13 cellular contexts compared by ENCODE assay signal in genomic region chr2:198008230-198008629, GRCh38.
"Had no signal": no experiment of that assay in that cellular context is flagged by ENCODE, and none has a peak within 500 bp of the region (broad histone marks: within the 10 kb centered on the region; RNA-seq: fewer than 3 reads in every experiment).

No MANE protein-coding gene starts in this region.

- DNase-seq: activated CD4-positive, alpha-beta T cell treated with anti-CD3 and anti-CD28 coated beads for 1 hour; activated gamma-delta T cell; caudate nucleus; colonic mucosa; effector CD4-positive, alpha-beta T cell; foreskin melanocyte; head of caudate nucleus; left colon; midbrain; retina; stimulated activated CD4-positive, alpha-beta T cell treated with anti-CD3 and anti-CD28 coated beads, Interleukin-4, amount 100 ng/mL, for 1 hour had no signal

- FAIRE-seq: urothelium cell line had no signal

- ATAC-seq: left colon had no signal

- H3K4me3 ChIP-seq: colonic mucosa, lung had no signal

- H3K4me1 ChIP-seq: colonic mucosa had no signal

- H3K27ac ChIP-seq: colonic mucosa had no signal

- H3K9me3 ChIP-seq: colonic mucosa had no signal

- H3K27me3 ChIP-seq: colonic mucosa had no signal

- H3K36me3 ChIP-seq: colonic mucosa had no signal
